In genomic region chr6:29576056-29576455, GRCh38 we compare ENCODE assay signal across 29 cellular contexts. TPM values are rescaled to one million over a fixed set of nuclear protein-coding genes. Genes with fewer than 3 reads are reported as not detected.
DNase-seq lines count a peak whose midpoint lies in the region; FAIRE-seq and TF ChIP-seq lines count a peak whose summit lies in the region.
"Had no signal": no experiment of that assay in that cellular context is flagged by ENCODE, and none has a peak within 500 bp of the region (broad histone marks: within the 10 kb centered on the region; RNA-seq: fewer than 3 reads in every experiment).

No MANE protein-coding gene starts in this region.

- TF ChIP-seq CTCF in endothelial cell of umbilical vein (IDR thresholded peaks at IDR 0.05; ENCODE audit: extremely low read depth in 1 of 2, insufficient read depth in 1 of 2, low read depth in 1 of 2, low read length in 2 of 2), result no peak

- H3K36me3 ChIP-seq in endothelial cell of umbilical vein (ENCODE audit: control insufficient read depth in 2 of 2, extremely low read depth in 1 of 2, insufficient read depth in 2 of 2, low read length in 2 of 2), result no peaks in the 10 kb centered on the region
- H3K36me3 ChIP-seq: BE2C, BLaER1 had no signal

- no peaks in the 10 kb centered on the region for H3K9me1 ChIP-seq in endothelial cell of umbilical vein (replicated peaks; ENCODE audit: control insufficient read depth, extremely low read depth, insufficient read depth, low read length)

- H3K9ac ChIP-seq in endothelial cell of umbilical vein (replicated peaks; ENCODE audit: extremely low read depth, insufficient read depth, low read length), result no peak overlapping the region
- H3K9ac ChIP-seq: BLaER1 had no signal

- POLR2A ChIA-PET in endothelial cell of umbilical vein (lab: Charles Lee), result no interaction called here

- no peaks in the 10 kb centered on the region for H3K9me3 ChIP-seq in endothelial cell of umbilical vein (replicated peaks; ENCODE audit: control insufficient read depth, insufficient read depth, low read length)
- H3K9me3 ChIP-seq: BE2C, BLaER1 had no signal

- H3K4me1 ChIP-seq in endothelial cell of umbilical vein (ENCODE audit: control insufficient read depth, extremely low read depth, insufficient read depth, low read length), result peaks cover 4% of the 10 kb centered on the region
- H3K4me1 ChIP-seq: BE2C, BLaER1 had no signal

- H3K79me2 ChIP-seq in endothelial cell of umbilical vein (ENCODE audit: control insufficient read depth, insufficient read depth, low read length), result no peaks in the 10 kb centered on the region

- no TSS peak for BruUV-seq in endothelial cell of umbilical vein (replicated peaks; lab: Mats Ljungman, UMichigan)

- H3K4me3 ChIP-seq in endothelial cell of umbilical vein (replicated peaks in 1 of 3; ENCODE audit: insufficient read depth in 1 of 3, low read depth in 1 of 3, low read length in 3 of 3), result no peak overlapping the region
- H3K4me3 ChIP-seq: BLaER1, GM12878 had no signal

- no peak overlapping the region for H3K27ac ChIP-seq in endothelial cell of umbilical vein (ENCODE audit: insufficient read depth, low read depth, low read length)
- H3K27ac ChIP-seq: BLaER1 had no signal

- H2AFZ ChIP-seq in endothelial cell of umbilical vein (ENCODE audit: low read depth, low read length), result no peak overlapping the region

- H4K20me1 ChIP-seq in endothelial cell of umbilical vein (replicated peaks; ENCODE audit: control insufficient read depth, extremely low read depth, insufficient read depth, low read length), result no peaks in the 10 kb centered on the region
- H4K20me1 ChIP-seq: BLaER1 had no signal

- H3K27me3 ChIP-seq in endothelial cell of umbilical vein (ENCODE audit: control insufficient read depth in 2 of 2, insufficient read depth in 2 of 2, low read length in 2 of 2), result peaks cover 0 to 2% of the 10 kb centered on the region in 2 experiments
- H3K27me3 ChIP-seq: BLaER1 had no signal

- no peak overlapping the region for H3K4me2 ChIP-seq in endothelial cell of umbilical vein (ENCODE audit: insufficient read depth, low read length)
- H3K4me2 ChIP-seq: BLaER1 had no signal

- FAIRE-seq in endothelial cell of umbilical vein (lab: Jason Lieb, UNC), result no peak
- FAIRE-seq: A204.1, GM12878, GM12892 had no signal

- peak; percentile 56 to 79 for DNase-seq in dermis microvascular lymphatic vessel endothelial cell (ENCODE audit: low read depth in 2 of 2)
- DNase-seq in endothelial cell of umbilical vein (ENCODE audit: low read depth, low spot score), result peak; percentile 33
- no peak for DNase-seq in NCI-H345 (lab: John Stamatoyannopoulos, UW)
- DNase-seq in globus pallidus (ENCODE audit: low spot score), result no peak
- DNase-seq in NCI-H345 treated with DMSO at 0.1 percent for 48 hours (lab: John Stamatoyannopoulos, UW; ENCODE audit: unreplicated experiment), result no peak
- DNase-seq: 8988T; ACHN; BE2C; C1 segment of cervical spinal cord; CD4-positive, alpha-beta memory T cell; CD4-positive, CD25-positive, alpha-beta regulatory T cell; CD8-positive, alpha-beta memory T cell; COR-L47; DMS 273 treated with DMSO at 0.1 percent for 48 hours; DMS153; DMS53; DMS79; DND-41; EL; GDM1 had no signal

- intact Hi-C loops in endothelial cell of umbilical vein (cut with micrococcal nuclease), result no loop called here

- no peak for TF ChIP-seq POLR2A in endothelial cell of umbilical vein (IDR thresholded peaks at IDR 0.05; ENCODE audit: low read depth, low read length)

- dilution Hi-C loops in endothelial cell of umbilical vein (cut with MboI; ENCODE audit: extremely low pct_ligation_motif_present, low sequenced_read_pairs), result no loop called here

- CTCF ChIA-PET in endothelial cell of umbilical vein (lab: Charles Lee), result no interaction called here

TF ChIP-seq in endothelial cell of umbilical vein, 7 proteins besides CTCF, POLR2A, EP300 and RAD21:
- TF ChIP-seq FOS (IDR thresholded peaks at IDR 0.05; ENCODE audit: borderline replicate concordance, insufficient read depth, low read length) (no peak), EZH2 (IDR thresholded peaks at IDR 0.05; ENCODE audit: borderline replicate concordance, low read depth, low read length, severe bottlenecking) (no peak), POLR2AphosphoS5 (IDR thresholded peaks at IDR 0.05; ENCODE audit: insufficient read depth, low read depth, low read length) (no peak), MYC (IDR thresholded peaks at IDR 0.05; ENCODE audit: low read depth, low read length) (no peak), JUN (IDR thresholded peaks at IDR 0.05; ENCODE audit: borderline replicate concordance, insufficient read depth, insufficient read length, low read depth) (no peak), GATA2 (IDR thresholded peaks at IDR 0.05; ENCODE audit: insufficient read depth, insufficient read length, low read depth, low read length) (no peak)
- TF ChIP-seq, protein P1, sequence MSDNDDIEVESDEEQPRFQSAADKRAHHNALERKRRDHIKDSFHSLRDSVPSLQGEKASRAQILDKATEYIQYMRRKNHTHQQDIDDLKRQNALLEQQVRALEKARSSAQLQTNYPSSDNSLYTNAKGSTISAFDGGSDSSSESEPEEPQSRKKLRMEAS (IDR thresholded peaks at IDR 0.05; ENCODE audit: insufficient read depth, insufficient read length), result no peak

RNA-seq across cellular contexts. Expression of gene OR2H2, which starts 8.9 kb away (rescaled TPM):
- not detected in 2 replicates for total RNA-seq in dermis microvascular lymphatic vessel endothelial cell
- not detected in 2 replicates for total RNA-seq in endothelial cell of umbilical vein
- polyA plus RNA-seq in endothelial cell of umbilical vein, result not detected in 2 replicates
- polyA plus RNA-seq in endothelial cell of umbilical vein (2011; cell fraction: cytosol; rRNA removed), result not detected in 2 replicates
- polyA plus RNA-seq in endothelial cell of umbilical vein (2011; cell fraction: nucleus; rRNA removed), result not detected in 2 replicates
- polyA plus RNA-seq in endothelial cell of umbilical vein (2012), result not detected in 2 replicates
- polyA minus RNA-seq in endothelial cell of umbilical vein, result not detected in 2 replicates
- polyA minus RNA-seq in endothelial cell of umbilical vein (2011; cell fraction: cytosol; rRNA and poly(A)+ RNA removed), result not detected
- polyA minus RNA-seq in endothelial cell of umbilical vein (2011; cell fraction: nucleus; rRNA and poly(A)+ RNA removed), result not detected in 2 replicates
- total RNA-seq: A673; CD4-positive, alpha-beta memory T cell; CD4-positive, CD25-positive, alpha-beta regulatory T cell; CD8-positive, alpha-beta memory T cell; Daoy; G401; GM12878 had no signal
- polyA plus RNA-seq: AG04450; CD14-positive monocyte; CD4-positive, alpha-beta memory T cell; CD4-positive, CD25-positive, alpha-beta regulatory T cell; CD8-positive, alpha-beta memory T cell; GM12878 had no signal

RNA-seq across cellular contexts. Expression of gene UBD, which starts 16.5 kb away (rescaled TPM):
- 39.0 and 91.9 TPM in 2 replicates for total RNA-seq in dermis microvascular lymphatic vessel endothelial cell
- total RNA-seq in endothelial cell of umbilical vein, result 0.31 TPM in 1 of 2 replicates, not detected in the other
- 0.10 and 0.13 TPM in 2 replicates for polyA plus RNA-seq in endothelial cell of umbilical vein
- polyA plus RNA-seq in endothelial cell of umbilical vein (2011; cell fraction: cytosol; rRNA removed), result 0.07 and 0.22 TPM in 2 replicates
- not detected in 2 replicates for polyA plus RNA-seq in endothelial cell of umbilical vein (2011; cell fraction: nucleus; rRNA removed)
- 2.3 and 2.8 TPM in 2 replicates for polyA plus RNA-seq in endothelial cell of umbilical vein (2012)
- not detected in 2 replicates for polyA minus RNA-seq in endothelial cell of umbilical vein
- polyA minus RNA-seq in endothelial cell of umbilical vein (2011; cell fraction: cytosol; rRNA and poly(A)+ RNA removed), result not detected
- not detected in 2 replicates for polyA minus RNA-seq in endothelial cell of umbilical vein (2011; cell fraction: nucleus; rRNA and poly(A)+ RNA removed)
- total RNA-seq: A673; CD4-positive, alpha-beta memory T cell; CD4-positive, CD25-positive, alpha-beta regulatory T cell had no signal
- polyA plus RNA-seq: AG04450; CD14-positive monocyte; CD4-positive, alpha-beta memory T cell; CD4-positive, CD25-positive, alpha-beta regulatory T cell; CD8-positive, alpha-beta memory T cell had no signal

RNA-seq across cellular contexts. Expression of gene GABBR1, which starts 56.9 kb away (rescaled TPM):
- 1.9 and 2.9 TPM in 2 replicates for total RNA-seq in dermis microvascular lymphatic vessel endothelial cell
- 50.8 and 52.1 TPM in 2 replicates for total RNA-seq in endothelial cell of umbilical vein
- 43.6 and 53.1 TPM in 2 replicates for polyA plus RNA-seq in endothelial cell of umbilical vein
- polyA plus RNA-seq in endothelial cell of umbilical vein (2011; cell fraction: cytosol; rRNA removed), result 6.9 and 8.4 TPM in 2 replicates
- polyA plus RNA-seq in endothelial cell of umbilical vein (2011; cell fraction: nucleus; rRNA removed), result 224 and 260 TPM in 2 replicates
- 25.6 and 33.6 TPM in 2 replicates for polyA plus RNA-seq in endothelial cell of umbilical vein (2012)
- 44.5 and 53.6 TPM in 2 replicates for polyA minus RNA-seq in endothelial cell of umbilical vein
- 1.5 TPM for polyA minus RNA-seq in endothelial cell of umbilical vein (2011; cell fraction: cytosol; rRNA and poly(A)+ RNA removed)
- 64.6 and 69.9 TPM in 2 replicates for polyA minus RNA-seq in endothelial cell of umbilical vein (2011; cell fraction: nucleus; rRNA and poly(A)+ RNA removed)

Comparison
In these comparisons a context has a peak if more than half of its experiments do, and no peak if none do; other contexts are left out.
1. DNase-seq: peak in dermis microvascular lymphatic vessel endothelial cell (2 of 2) and endothelial cell of umbilical vein (single experiment); none in NCI-H345 (single experiment), globus pallidus (single experiment) and NCI-H345 treated with DMSO at 0.1 percent for 48 hours (single experiment).
2. RNA of gene UBD, which starts 16.5 kb away (total RNA-seq): 39.0 to 91.9 TPM in dermis microvascular lymphatic vessel endothelial cell; 0.31 TPM in endothelial cell of umbilical vein; every median in the first group is over 10 times any median in the second.
3. RNA of gene GABBR1, which starts 56.9 kb away (total RNA-seq): 50.8 to 52.1 TPM in endothelial cell of umbilical vein; 1.9 to 2.9 TPM in dermis microvascular lymphatic vessel endothelial cell; every median in the first group is over 10 times any median in the second.